ENCODE assay signal across 9 cellular contexts in genomic region chr9:91711755-91712591, GRCh38.
A peak's percentile ranks its signal among the peaks of the same experiment; 100 is the strongest.
DNase-seq lines count a peak whose midpoint lies in the region; ATAC-seq and TF ChIP-seq lines count a peak whose summit lies in the region.
"Had no signal": no experiment of that assay in that cellular context is flagged by ENCODE, and none has a peak within 500 bp of the region (broad histone marks: within the 10 kb centered on the region; RNA-seq: fewer than 3 reads in every experiment).

No MANE protein-coding gene starts in this region.

- ATAC-seq in GM19035 (IDR thresholded peaks at IDR 0.05; ENCODE audit: unreplicated experiment) (peak; percentile 94), HG03108 (IDR thresholded peaks at IDR 0.05; ENCODE audit: unreplicated experiment) (peak; percentile 94)
- ATAC-seq: body of pancreas had no signal

- H3K4me3 Mint-ChIP-seq in mesothelial cell of epicardium: no peak overlapping the region

- peaks cover 7% of the 10 kb centered on the region for H3K9me3 Mint-ChIP-seq in mesothelial cell of epicardium

- peaks cover 7% of the 10 kb centered on the region for H3K4me1 Mint-ChIP-seq in mesothelial cell of epicardium

- no peak for TF ChIP-seq POLR2A in erythroblast (IDR thresholded peaks at IDR 0.05; ENCODE audit: low read length)

- H3K36me3 Mint-ChIP-seq in mesothelial cell of epicardium: no peaks in the 10 kb centered on the region

- no peak for TF ChIP-seq CTCF in mesothelial cell of epicardium (IDR thresholded peaks at IDR 0.05; ENCODE audit: unreplicated experiment)

- H3K27ac Mint-ChIP-seq in mesothelial cell of epicardium: no peak overlapping the region

- no peaks in the 10 kb centered on the region for H3K27me3 Mint-ChIP-seq in mesothelial cell of epicardium (ENCODE audit: low read depth)

- DNase-seq in A172 (ENCODE audit: low spot score): peak; percentile 52
- peak in 3 of 5 experiments; percentile 23 to 98 (median 67) for DNase-seq in T-helper 2 cell
- DNase-seq in erythroblast (lab: John Stamatoyannopoulos, UW): peak; percentile 10 to 52
- DNase-seq in stimulated activated CD8-positive, alpha-beta memory T cell treated with anti-CD3 and anti-CD28 coated beads, Interleukin-7, amount 100 ng/mL, for 24 hours (ENCODE audit: low read depth): peak; percentile 44
- no peak for DNase-seq in NCI-H1694 treated with DMSO at 0.1 percent for 48 hours (lab: John Stamatoyannopoulos, UW)
- DNase-seq in mesothelial cell of epicardium (ENCODE audit: low spot score in 2 of 2, unreplicated experiment in 2 of 2): no peak

Comparison
In these comparisons a context has a peak if more than half of its experiments do, and no peak if none do; other contexts are left out.
1. DNase-seq: peak in A172 (single experiment), T-helper 2 cell (3 of 5), erythroblast (2 of 2) and stimulated activated CD8-positive, alpha-beta memory T cell treated with anti-CD3 and anti-CD28 coated beads, Interleukin-7, amount 100 ng/mL, for 24 hours (single experiment); none in NCI-H1694 treated with DMSO at 0.1 percent for 48 hours (single experiment) and mesothelial cell of epicardium (0 of 2).